ENCODE assay signal across 2 cellular contexts in the genomic region with DNA sequence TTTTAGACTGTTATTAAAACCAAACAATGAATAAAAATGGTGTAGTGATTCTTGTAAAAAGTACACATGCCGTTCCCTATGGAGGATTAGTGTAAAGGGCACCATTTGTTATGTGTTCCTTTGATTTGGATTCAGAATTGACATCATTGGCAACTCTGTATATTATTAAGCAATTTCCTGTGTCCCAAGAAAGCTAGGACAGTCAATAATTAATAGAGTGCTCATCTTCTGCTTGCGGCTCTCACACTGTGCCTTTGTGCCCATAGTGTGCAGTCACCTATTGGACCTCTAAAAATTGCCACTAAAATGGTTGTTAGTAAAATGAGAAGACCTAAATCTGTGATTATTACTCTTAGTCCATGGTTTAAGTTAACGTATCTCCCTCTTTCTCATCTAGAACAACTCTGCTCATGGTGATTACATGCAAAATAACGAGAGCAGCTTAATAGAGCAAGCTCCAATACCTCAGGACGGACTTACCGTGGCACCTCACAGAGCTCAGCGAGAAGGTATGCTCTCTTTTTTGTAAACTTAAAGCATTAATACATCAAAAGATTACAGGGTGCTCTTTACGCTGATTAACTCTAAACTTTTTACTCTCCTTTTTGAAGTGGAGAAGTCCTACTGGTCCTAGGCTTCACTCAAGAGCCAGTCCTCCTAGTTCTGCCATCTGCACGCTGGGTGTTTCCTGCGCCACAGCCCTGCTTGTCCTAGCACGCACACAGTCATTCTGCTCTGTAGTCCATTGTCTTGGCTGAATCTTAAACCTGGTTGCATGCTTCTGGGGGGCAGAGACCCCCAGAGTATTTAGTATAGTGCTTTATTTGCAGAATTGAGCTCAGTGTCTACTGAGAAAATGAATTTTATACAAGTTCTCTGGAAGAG.
TF ChIP-seq lines count a peak whose summit lies in the region.

No MANE protein-coding gene starts in this region.

TF ChIP-seq in A549, 52 proteins besides CTCF, POLR2A, EP300 and RAD21 (continued from another document):
- TF ChIP-seq, protein P1, sequence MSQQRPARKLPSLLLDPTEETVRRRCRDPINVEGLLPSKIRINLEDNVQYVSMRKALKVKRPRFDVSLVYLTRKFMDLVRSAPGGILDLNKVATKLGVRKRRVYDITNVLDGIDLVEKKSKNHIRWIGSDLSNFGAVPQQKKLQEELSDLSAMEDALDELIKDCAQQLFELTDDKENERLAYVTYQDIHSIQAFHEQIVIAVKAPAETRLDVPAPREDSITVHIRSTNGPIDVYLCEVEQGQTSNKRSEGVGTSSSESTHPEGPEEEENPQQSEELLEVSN (IDR thresholded peaks at IDR 0.05; ENCODE audit: borderline replicate concordance, low read depth), result no peak
- TF ChIP-seq SMC3 (IDR thresholded peaks at IDR 0.05), result no peak
- TF ChIP-seq KDM5A (IDR thresholded peaks at IDR 0.05), result no peak
- no peak for TF ChIP-seq MAZ (IDR thresholded peaks at IDR 0.05; ENCODE audit: borderline replicate concordance, low read depth, low read length)

TF ChIP-seq in liver, 16 proteins besides CTCF, POLR2A, EP300 and RAD21 (continued from another document):
- TF ChIP-seq, protein P2, sequence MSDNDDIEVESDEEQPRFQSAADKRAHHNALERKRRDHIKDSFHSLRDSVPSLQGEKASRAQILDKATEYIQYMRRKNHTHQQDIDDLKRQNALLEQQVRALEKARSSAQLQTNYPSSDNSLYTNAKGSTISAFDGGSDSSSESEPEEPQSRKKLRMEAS (IDR thresholded peaks at IDR 0.05), result peak; percentile 48
- TF ChIP-seq TAF1 (conservative IDR thresholded peaks at IDR 0.05), result peak; percentile 98
- TF ChIP-seq RXRA (IDR thresholded peaks at IDR 0.05), result peak in 1 of 2 donors; percentile 50
- TF ChIP-seq, protein P3, sequence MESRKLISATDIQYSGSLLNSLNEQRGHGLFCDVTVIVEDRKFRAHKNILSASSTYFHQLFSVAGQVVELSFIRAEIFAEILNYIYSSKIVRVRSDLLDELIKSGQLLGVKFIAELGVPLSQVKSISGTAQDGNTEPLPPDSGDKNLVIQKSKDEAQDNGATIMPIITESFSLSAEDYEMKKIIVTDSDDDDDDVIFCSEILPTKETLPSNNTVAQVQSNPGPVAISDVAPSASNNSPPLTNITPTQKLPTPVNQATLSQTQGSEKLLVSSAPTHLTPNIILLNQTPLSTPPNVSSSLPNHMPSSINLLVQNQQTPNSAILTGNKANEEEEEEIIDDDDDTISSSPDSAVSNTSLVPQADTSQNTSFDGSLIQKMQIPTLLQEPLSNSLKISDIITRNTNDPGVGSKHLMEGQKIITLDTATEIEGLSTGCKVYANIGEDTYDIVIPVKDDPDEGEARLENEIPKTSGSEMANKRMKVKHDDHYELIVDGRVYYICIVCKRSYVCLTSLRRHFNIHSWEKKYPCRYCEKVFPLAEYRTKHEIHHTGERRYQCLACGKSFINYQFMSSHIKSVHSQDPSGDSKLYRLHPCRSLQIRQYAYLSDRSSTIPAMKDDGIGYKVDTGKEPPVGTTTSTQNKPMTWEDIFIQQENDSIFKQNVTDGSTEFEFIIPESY (IDR thresholded peaks at IDR 0.05), result no peak
- TF ChIP-seq JUND (IDR thresholded peaks at IDR 0.05), result no peak
- no peak for TF ChIP-seq HNF4G (IDR thresholded peaks at IDR 0.05)
- no peak for TF ChIP-seq NR2F2 (IDR thresholded peaks at IDR 0.05)
- TF ChIP-seq HNF4A (conservative IDR thresholded peaks at IDR 0.05), result peak; percentile 37 to 58
- TF ChIP-seq SP1 (IDR thresholded peaks at IDR 0.05), result peak; percentile 63
- TF ChIP-seq, protein P4, sequence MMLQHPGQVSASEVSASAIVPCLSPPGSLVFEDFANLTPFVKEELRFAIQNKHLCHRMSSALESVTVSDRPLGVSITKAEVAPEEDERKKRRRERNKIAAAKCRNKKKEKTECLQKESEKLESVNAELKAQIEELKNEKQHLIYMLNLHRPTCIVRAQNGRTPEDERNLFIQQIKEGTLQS (IDR thresholded peaks at IDR 0.05), result peak; percentile 34
- no peak for TF ChIP-seq EGR1 (IDR thresholded peaks at IDR 0.05; ENCODE audit: low read depth in 2 of 2)
- peak; percentile 44 to 72 for TF ChIP-seq GABPA (IDR thresholded peaks at IDR 0.05 in 1 of 2, conservative IDR thresholded peaks at IDR 0.05 in 1 of 2)
TF ChIP-seq in liver: peak in this region for 10.
